ENCODE assay signal across 16 cellular contexts in the genomic region with DNA sequence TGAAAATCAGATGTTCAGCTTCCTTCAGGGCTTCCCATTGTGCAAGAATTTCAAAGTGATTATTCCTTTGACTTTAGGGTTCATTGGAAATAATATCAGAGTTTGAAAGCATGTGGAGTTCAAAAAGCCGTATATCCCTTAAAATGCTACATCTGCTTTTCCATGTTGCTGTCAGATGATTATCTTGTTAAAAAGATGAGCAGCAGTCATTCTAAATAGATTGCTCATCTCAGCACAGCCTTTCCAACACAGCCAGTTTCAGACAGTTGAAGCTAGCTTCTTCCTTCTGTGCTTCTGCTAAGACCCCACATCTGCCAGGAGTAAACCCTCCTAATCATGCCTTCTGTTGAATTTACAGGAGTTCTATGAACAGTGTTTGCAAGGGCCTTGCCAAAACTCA.
DNase-seq lines count a peak whose midpoint lies in the region; ATAC-seq and TF ChIP-seq lines count a peak whose summit lies in the region.
"Had no signal": no experiment of that assay in that cellular context is flagged by ENCODE, and none has a peak within 500 bp of the region (broad histone marks: within the 10 kb centered on the region; RNA-seq: fewer than 3 reads in every experiment).

No MANE protein-coding gene starts in this region.

- H3K27me3 ChIP-seq in SK-N-SH (ENCODE audit: insufficient read depth) = no peaks in the 10 kb centered on the region
- H3K27me3 ChIP-seq: BLaER1 treated with 17β-estradiol and CSF1 and Interleukin-3, amounts not matched to agents 10 nM and 100 nM had no signal

- no peak for TF ChIP-seq RAD21 in SK-N-SH (IDR thresholded peaks at IDR 0.05; ENCODE audit: low read length)

- H3K79me2 ChIP-seq in SK-N-SH (ENCODE audit: insufficient read depth) = no peaks in the 10 kb centered on the region

- TF ChIP-seq CTCF in SK-N-SH (IDR thresholded peaks at IDR 0.05) = no peak

- no peak overlapping the region for H2AFZ ChIP-seq in SK-N-SH (ENCODE audit: low read depth)

- H3K27ac ChIP-seq in SK-N-SH (ENCODE audit: low read depth in 2 of 2, low read length in 1 of 2) = no peak overlapping the region
- H3K27ac ChIP-seq: 22Rv1; A549; BLaER1 treated with 17β-estradiol and CSF1 and Interleukin-3, amounts not matched to agents 10 nM and 100 nM; C4-2B had no signal

- H3F3A ChIP-seq in SK-N-SH (replicated peaks; ENCODE audit: insufficient read depth) = no peaks in the 10 kb centered on the region

- WGBS in SK-N-SH (ENCODE audit: low lambda C conversion rate) = 9% methylated on average over 1 of the region's 1 CpG

- POLR2A ChIA-PET in SK-N-SH (lab: Yijun Ruan, JAX) = no interaction called here

- H3K9ac ChIP-seq in SK-N-SH = no peak overlapping the region
- H3K9ac ChIP-seq: BLaER1 treated with 17β-estradiol and CSF1 and Interleukin-3, amounts not matched to agents 10 nM and 100 nM had no signal

- CTCF ChIA-PET in SK-N-SH (lab: Yijun Ruan, JAX) = no interaction called here

- 0 out of 2 replicates have a peak, but pooled peaks cover 3% of the 10 kb centered on the region for H3K9me3 ChIP-seq in SK-N-SH
- H3K9me3 ChIP-seq: A549 had no signal

- H3K36me3 ChIP-seq in SK-N-SH (replicated peaks in 1 of 2; ENCODE audit: control insufficient read depth in 1 of 2, insufficient read depth in 2 of 2, low read length in 1 of 2) = no peaks in the 10 kb centered on the region
- H3K36me3 ChIP-seq: BLaER1 treated with 17β-estradiol and CSF1 and Interleukin-3, amounts not matched to agents 10 nM and 100 nM had no signal

- ATAC-seq in SK-N-SH treated with all-trans-retinoic acid at 6 μM for 48 hours = no peak
- ATAC-seq: A549; CD8-positive, alpha-beta T cell had no signal

- DNase-seq in SK-N-SH (no peak), SK-N-DZ (ENCODE audit: low spot score) (peak; percentile 80), NCI-H146 treated with DMSO at 0.1 percent for 48 hours (lab: John Stamatoyannopoulos, UW; ENCODE audit: unreplicated experiment) (no peak)
- DNase-seq in activated CD8-positive, alpha-beta memory T cell treated with anti-CD3 and anti-CD28 coated beads, Interleukin-2, amount 50 U/mL, for 48 hours = no peak
- DNase-seq: AML-193; Caco-2; Calu3; CD4-positive, alpha-beta T cell; CD8-positive, alpha-beta T cell; DMS79 treated with DMSO at 0.1 percent for 48 hours; GF-D8 had no signal

- no peak overlapping the region for H3K4me2 ChIP-seq in SK-N-SH
- H3K4me2 ChIP-seq: A549; BLaER1 treated with 17β-estradiol and CSF1 and Interleukin-3, amounts not matched to agents 10 nM and 100 nM had no signal

- no peak overlapping the region for H3K4me3 ChIP-seq in SK-N-SH (ENCODE audit: low read depth in 2 of 2, low read length in 1 of 2)
- H3K4me3 ChIP-seq: A549; BLaER1 treated with 17β-estradiol and CSF1 and Interleukin-3, amounts not matched to agents 10 nM and 100 nM had no signal

- H3K4me1 ChIP-seq in SK-N-SH (ENCODE audit: control insufficient read depth in 1 of 2, insufficient read depth in 2 of 2, low read depth in 1 of 2, low read length in 1 of 2) = peaks cover 0 to 9% of the 10 kb centered on the region in 2 experiments; a peak in 1 of 4 replicates
- H3K4me1 ChIP-seq: A549; BLaER1 treated with 17β-estradiol and CSF1 and Interleukin-3, amounts not matched to agents 10 nM and 100 nM; Caco-2 had no signal

- H4K20me1 ChIP-seq in SK-N-SH (ENCODE audit: insufficient read depth) = no peaks in the 10 kb centered on the region
- H4K20me1 ChIP-seq: BLaER1 treated with 17β-estradiol and CSF1 and Interleukin-3, amounts not matched to agents 10 nM and 100 nM had no signal

- no peaks in the 10 kb centered on the region for H3K9me2 ChIP-seq in SK-N-SH

- no peak for TF ChIP-seq EP300 in SK-N-SH (IDR thresholded peaks at IDR 0.05; ENCODE audit: borderline replicate concordance in 1 of 2, low read depth in 1 of 2, low read length in 1 of 2)

TF ChIP-seq in SK-N-SH, 30 proteins besides CTCF, POLR2A, EP300 and RAD21:
- TF ChIP-seq NRF1 (IDR thresholded peaks at IDR 0.05; ENCODE audit: low read depth, low read length) (no peak), GATA2 (CRISPR knock-in tag; IDR thresholded peaks at IDR 0.05) (peak; percentile 65)

TF ChIP-seq in SK-N-SH treated with all-trans-retinoic acid at 6 μM for 48 hours, 23 proteins besides CTCF, POLR2A, EP300 and RAD21:
- TF ChIP-seq CSDC2 (CRISPR knock-in tag; IDR thresholded peaks at IDR 0.05) (no peak), ZFP3 (CRISPR knock-in tag; IDR thresholded peaks at IDR 0.05) (no peak), POU6F1 (CRISPR knock-in tag; IDR thresholded peaks at IDR 0.05; ENCODE audit: borderline replicate concordance, low read depth) (no peak), ARNTL (CRISPR knock-in tag; IDR thresholded peaks at IDR 0.05; ENCODE audit: borderline replicate concordance, low read depth) (no peak), OSR1 (CRISPR knock-in tag; IDR thresholded peaks at IDR 0.05) (no peak), ESRRG (CRISPR knock-in tag; IDR thresholded peaks at IDR 0.05) (no peak), TSHZ2 (CRISPR knock-in tag; IDR thresholded peaks at IDR 0.05) (no peak), PPARA (CRISPR knock-in tag; IDR thresholded peaks at IDR 0.05; ENCODE audit: borderline replicate concordance) (no peak)
- TF ChIP-seq, protein P1, sequence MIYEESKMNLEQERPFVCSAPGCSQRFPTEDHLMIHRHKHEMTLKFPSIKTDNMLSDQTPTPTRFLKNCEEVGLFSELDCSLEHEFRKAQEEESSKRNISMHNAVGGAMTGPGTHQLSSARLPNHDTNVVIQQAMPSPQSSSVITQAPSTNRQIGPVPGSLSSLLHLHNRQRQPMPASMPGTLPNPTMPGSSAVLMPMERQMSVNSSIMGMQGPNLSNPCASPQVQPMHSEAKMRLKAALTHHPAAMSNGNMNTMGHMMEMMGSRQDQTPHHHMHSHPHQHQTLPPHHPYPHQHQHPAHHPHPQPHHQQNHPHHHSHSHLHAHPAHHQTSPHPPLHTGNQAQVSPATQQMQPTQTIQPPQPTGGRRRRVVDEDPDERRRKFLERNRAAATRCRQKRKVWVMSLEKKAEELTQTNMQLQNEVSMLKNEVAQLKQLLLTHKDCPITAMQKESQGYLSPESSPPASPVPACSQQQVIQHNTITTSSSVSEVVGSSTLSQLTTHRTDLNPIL (CRISPR knock-in tag; IDR thresholded peaks at IDR 0.05; ENCODE audit: low read depth) = no peak
- TF ChIP-seq, protein P2, sequence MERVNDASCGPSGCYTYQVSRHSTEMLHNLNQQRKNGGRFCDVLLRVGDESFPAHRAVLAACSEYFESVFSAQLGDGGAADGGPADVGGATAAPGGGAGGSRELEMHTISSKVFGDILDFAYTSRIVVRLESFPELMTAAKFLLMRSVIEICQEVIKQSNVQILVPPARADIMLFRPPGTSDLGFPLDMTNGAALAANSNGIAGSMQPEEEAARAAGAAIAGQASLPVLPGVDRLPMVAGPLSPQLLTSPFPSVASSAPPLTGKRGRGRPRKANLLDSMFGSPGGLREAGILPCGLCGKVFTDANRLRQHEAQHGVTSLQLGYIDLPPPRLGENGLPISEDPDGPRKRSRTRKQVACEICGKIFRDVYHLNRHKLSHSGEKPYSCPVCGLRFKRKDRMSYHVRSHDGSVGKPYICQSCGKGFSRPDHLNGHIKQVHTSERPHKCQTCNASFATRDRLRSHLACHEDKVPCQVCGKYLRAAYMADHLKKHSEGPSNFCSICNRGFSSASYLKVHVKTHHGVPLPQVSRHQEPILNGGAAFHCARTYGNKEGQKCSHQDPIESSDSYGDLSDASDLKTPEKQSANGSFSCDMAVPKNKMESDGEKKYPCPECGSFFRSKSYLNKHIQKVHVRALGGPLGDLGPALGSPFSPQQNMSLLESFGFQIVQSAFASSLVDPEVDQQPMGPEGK (CRISPR knock-in tag; IDR thresholded peaks at IDR 0.05; ENCODE audit: borderline replicate concordance) = no peak
